ENCODE assay signal across 15 cellular contexts in genomic region chr22:39463931-39464390, GRCh38. TPM values are rescaled to one million over a fixed set of nuclear protein-coding genes. Genes with fewer than 3 reads are reported as not detected.
DNase-seq lines count a peak whose midpoint lies in the region; ATAC-seq and TF ChIP-seq lines count a peak whose summit lies in the region.
"Had no signal": no experiment of that assay in that cellular context is flagged by ENCODE, and none has a peak within 500 bp of the region (broad histone marks: within the 10 kb centered on the region; RNA-seq: fewer than 3 reads in every experiment).

No MANE protein-coding gene starts in this region.

- intact Hi-C loops in left ventricle myocardium superior (cut with micrococcal nuclease) = no loop called here

- H3K79me2 ChIP-seq in DOHH2 (ENCODE audit: control insufficient read depth, low read length) (peaks cover 86% of the 10 kb centered on the region), hepatocyte (peaks cover 74% of the 10 kb centered on the region)

- DNase-seq in amniotic epithelial cell (ENCODE audit: low read depth) (peak; percentile 38), left ventricle myocardium superior (peak; percentile 65), putamen (ENCODE audit: low spot score) (peak; percentile 80), hepatocyte (ENCODE audit: low spot score) (no peak)
- DNase-seq: NCI-H1436, PC-3, transverse colon had no signal

- ATAC-seq in left ventricle myocardium superior = peak; percentile 50
- no peak for ATAC-seq in HG03469 (IDR thresholded peaks at IDR 0.05; ENCODE audit: unreplicated experiment)
- ATAC-seq in HG03354 (IDR thresholded peaks at IDR 0.05; ENCODE audit: poor library complexity, severe bottlenecking, unreplicated experiment) = no peak
- ATAC-seq in activated CD4-positive, CD25-positive, alpha-beta regulatory T cell treated with anti-CD3 and anti-CD28 coated beads, Interleukin-2, amount 50 U/mL, for 24 hours = no peak
- ATAC-seq: gastroesophageal sphincter, PC-3 had no signal

- H4K20me1 ChIP-seq in DOHH2 (ENCODE audit: control insufficient read depth, insufficient read depth, low read depth, low read length) (no peaks in the 10 kb centered on the region), hepatocyte (ENCODE audit: insufficient read depth, poor library complexity, severe bottlenecking) (no peaks in the 10 kb centered on the region)

- H3K9me3 ChIP-seq in DOHH2 (ENCODE audit: control insufficient read depth, insufficient read depth, low read length) (no peaks in the 10 kb centered on the region), hepatocyte (ENCODE audit: low read depth) (no peaks in the 10 kb centered on the region)
- H3K9me3 ChIP-seq: BLaER1 treated with 17β-estradiol and CSF1 and Interleukin-3, amounts not matched to agents 10 nM and 100 nM; gastroesophageal sphincter; transverse colon had no signal

- peaks cover 42% of the 10 kb centered on the region for H3F3A ChIP-seq in DOHH2 (ENCODE audit: control insufficient read depth, insufficient read depth)

- peaks cover 99% of the 10 kb centered on the region for H3K4me1 ChIP-seq in DOHH2 (ENCODE audit: control insufficient read depth, low read length)
- H3K4me1 ChIP-seq in hepatocyte (ENCODE audit: insufficient read depth) = peaks cover 22% of the 10 kb centered on the region

- no peaks in the 10 kb centered on the region for H3K9me2 ChIP-seq in DOHH2 (replicated peaks; ENCODE audit: control insufficient read depth, low read length)
- H3K9me2 ChIP-seq in hepatocyte (replicated peaks; ENCODE audit: insufficient read depth) = no peaks in the 10 kb centered on the region

- 93% methylated on average over 10 of the region's 10 CpGs for WGBS in hepatocyte (ENCODE audit: low lambda C conversion rate, missing lambda C conversion rate)

- H2AFZ ChIP-seq in hepatocyte = no peak overlapping the region

- H3K4me3 ChIP-seq in DOHH2 (ENCODE audit: low read length) (peak overlapping the region; percentile 70), hepatocyte (no peak overlapping the region)
- H3K4me3 ChIP-seq: BLaER1 treated with 17β-estradiol and CSF1 and Interleukin-3, amounts not matched to agents 10 nM and 100 nM; cardiac muscle cell; gastroesophageal sphincter; transverse colon had no signal

- H3K36me3 ChIP-seq in DOHH2 (ENCODE audit: control insufficient read depth, low read length) (peaks cover 38% of the 10 kb centered on the region), hepatocyte (replicated peaks; ENCODE audit: insufficient read depth, low read depth) (no peaks in the 10 kb centered on the region)
- H3K36me3 ChIP-seq: BLaER1 treated with 17β-estradiol and CSF1 and Interleukin-3, amounts not matched to agents 10 nM and 100 nM; cardiac muscle cell; gastroesophageal sphincter; transverse colon had no signal

- H3K4me2 ChIP-seq in DOHH2 (ENCODE audit: low read length) (peak overlapping the region; percentile 82), hepatocyte (no peak overlapping the region)

- H3K27me3 ChIP-seq in DOHH2 (ENCODE audit: control insufficient read depth, low read length) (no peaks in the 10 kb centered on the region), hepatocyte (no peaks in the 10 kb centered on the region)
- H3K27me3 ChIP-seq: cardiac muscle cell had no signal

- H3K27ac ChIP-seq in DOHH2 (ENCODE audit: low read depth, low read length) (peak overlapping the region; percentile 97), hepatocyte (no peak overlapping the region)

- TF ChIP-seq CTCF in DOHH2 (IDR thresholded peaks at IDR 0.05; ENCODE audit: low read depth, low read length, poor library complexity, severe bottlenecking) (no peak), hepatocyte (IDR thresholded peaks at IDR 0.05; ENCODE audit: poor library complexity) (no peak)

RNA-seq across cellular contexts. Expression of gene MGAT3, which starts 7.1 kb away (rescaled TPM):
- total RNA-seq in left ventricle myocardium superior = 6.3 TPM
- total RNA-seq in hepatocyte = 20.0 and 22.3 TPM in 2 replicates
- 5.5 and 7.0 TPM in 2 replicates for polyA plus RNA-seq in hepatocyte
- total RNA-seq: myocyte, PC-3 had no signal

RNA-seq across cellular contexts. Expression of gene MIEF1, which starts 38.1 kb away (rescaled TPM):
- total RNA-seq in left ventricle myocardium superior = 16.1 TPM
- total RNA-seq in hepatocyte = 25.8 and 31.8 TPM in 2 replicates
- polyA plus RNA-seq in hepatocyte = 17.5 and 22.2 TPM in 2 replicates

RNA-seq across cellular contexts. Expression of gene ATF4, which starts 56.4 kb away (rescaled TPM):
- total RNA-seq in left ventricle myocardium superior (214 TPM), hepatocyte (231 and 271 TPM in 2 replicates)
- polyA plus RNA-seq in hepatocyte = 144 and 170 TPM in 2 replicates
